ENCODE assay signal across 8 cellular contexts in genomic region chr17:42287305-42288077, GRCh38. TPM values are rescaled to one million over a fixed set of nuclear protein-coding genes. Genes with fewer than 3 reads are reported as not detected.
DNase-seq lines count a peak whose midpoint lies in the region; ATAC-seq and TF ChIP-seq lines count a peak whose summit lies in the region.

No MANE protein-coding gene starts in this region.

- intact Hi-C loops in testis (cut with DNase I; ENCODE audit: low total_unique reads) = no loop called here

- peak overlapping the region; percentile 65 for H3K4me3 ChIP-seq in CD8-positive, alpha-beta memory T cell (ENCODE audit: low read length)
- H3K4me3 ChIP-seq in muscle layer of colon (ENCODE audit: low read depth in 1 of 2, low read length in 2 of 2) (peak overlapping the region; percentile 76 to 86), testis (peak overlapping the region; percentile 65 to 69)

- peaks cover 30% of the 10 kb centered on the region for H3K4me1 ChIP-seq in CD8-positive, alpha-beta memory T cell (ENCODE audit: insufficient read depth, low read length)
- H3K4me1 ChIP-seq in muscle layer of colon (ENCODE audit: insufficient read depth, low read length) = peaks cover 29% of the 10 kb centered on the region
- peaks cover 16% of the 10 kb centered on the region for H3K4me1 ChIP-seq in testis

- no peak for TF ChIP-seq POLR2A in testis (IDR thresholded peaks at IDR 0.05)

- peak in 4 of 5 donors; percentile 18 to 68 (median 46) for DNase-seq in CD8-positive, alpha-beta memory T cell
- peak; percentile 55 to 65 for DNase-seq in activated CD4-positive, alpha-beta T cell treated with anti-CD3 and anti-CD28 coated beads, Interleukin-2, amount 50 U/mL, for 4 hours
- DNase-seq in epidermal melanocyte (ENCODE audit: insufficient read length, low spot score) (peak; percentile 86), testis (peak; percentile 57), NCI-H146 treated with DMSO at 0.1 percent for 48 hours (lab: John Stamatoyannopoulos, UW; ENCODE audit: unreplicated experiment) (no peak), NCI-H345 (lab: John Stamatoyannopoulos, UW) (no peak)

- CTCF ChIA-PET in CD8-positive, alpha-beta memory T cell (lab: Charles Lee) = interaction anchor here (0.6 to 3.1 kb wide), 7 partner anchors 10 to 102 kb away, joined by 3 to 19 read pairs (median 3); no protein-coding TSS in a partner anchor

- POLR2A ChIA-PET in CD8-positive, alpha-beta memory T cell (lab: Charles Lee) = interaction anchor here (0.5 to 5.6 kb wide), 9 partner anchors 9 to 537 kb away, joined by 3 to 55 read pairs (median 7); partner anchors contain the start of genes BECN1, STAT3 and STAT5B

- no peaks in the 10 kb centered on the region for H3K27me3 Mint-ChIP-seq in CD8-positive, alpha-beta memory T cell

- no peaks in the 10 kb centered on the region for H3K9me3 Mint-ChIP-seq in CD8-positive, alpha-beta memory T cell

- H3K27ac ChIP-seq in CD8-positive, alpha-beta memory T cell (ENCODE audit: low read depth, low read length) = peak overlapping the region; percentile 88
- H3K27ac ChIP-seq in muscle layer of colon (ENCODE audit: low read depth, low read length) (peak overlapping the region; percentile 55), testis (peak overlapping the region; percentile 85 to 91)

- peaks cover 0 to 34% (median 2%) of the 10 kb centered on the region in 3 donors for H3K36me3 Mint-ChIP-seq in CD8-positive, alpha-beta memory T cell

- 11 to 19% methylated on average over 16 to 20 of the region's 20 CpGs for WGBS in testis, 2 donors

- H3K9me3 ChIP-seq in CD8-positive, alpha-beta memory T cell (ENCODE audit: low read length) = no peaks in the 10 kb centered on the region
- H3K9me3 ChIP-seq in muscle layer of colon (ENCODE audit: low read length) (no peaks in the 10 kb centered on the region), testis (no peaks in the 10 kb centered on the region)

- H3K36me3 ChIP-seq in CD8-positive, alpha-beta memory T cell (ENCODE audit: insufficient read depth, low read length) = no peaks in the 10 kb centered on the region
- H3K36me3 ChIP-seq in muscle layer of colon (ENCODE audit: insufficient read depth, low read length) (no peaks in the 10 kb centered on the region), testis (ENCODE audit: low read depth, missing control alignments) (no peaks in the 10 kb centered on the region)

- H3K27me3 ChIP-seq in CD8-positive, alpha-beta memory T cell (ENCODE audit: insufficient read depth, low read length, poor library complexity, severe bottlenecking) = no peaks in the 10 kb centered on the region
- H3K27me3 ChIP-seq in muscle layer of colon (ENCODE audit: control insufficient read depth in 1 of 2, insufficient read depth in 2 of 2, low read length in 2 of 2) (no peaks in the 10 kb centered on the region), testis (no peaks in the 10 kb centered on the region)

- no peak for TF ChIP-seq CTCF in testis (IDR thresholded peaks at IDR 0.05)

- peaks cover 42 to 69% (median 52%) of the 10 kb centered on the region in 3 donors for H3K4me1 Mint-ChIP-seq in CD8-positive, alpha-beta memory T cell

- H3K4me3 Mint-ChIP-seq in CD8-positive, alpha-beta memory T cell = peak overlapping the region; percentile 93 to 97 (median 96)

- H3K9ac ChIP-seq in muscle layer of colon (ENCODE audit: low read length) = peak overlapping the region; percentile 91

- ATAC-seq in HG03095 (IDR thresholded peaks at IDR 0.05; ENCODE audit: unreplicated experiment) = peak; percentile 5

- H3K27ac Mint-ChIP-seq in CD8-positive, alpha-beta memory T cell = peak overlapping the region; percentile 95 to 99 (median 99)

RNA-seq across cellular contexts. Expression of gene STAT5A, which starts 0.8 kb away (rescaled TPM):
- total RNA-seq in CD8-positive, alpha-beta memory T cell = 100 to 1,000 TPM; 259 to 263 TPM
- polyA plus RNA-seq in CD8-positive, alpha-beta memory T cell = 90.3 TPM
- total RNA-seq in testis = 10 to 100 TPM; 27.8 to 37.0 TPM
- polyA plus RNA-seq in testis (ENCODE audit: insufficient read depth, low read depth, low replicate concordance) = 13.7 TPM

RNA-seq across cellular contexts. Expression of gene STAT5B, which starts 11.3 kb away (rescaled TPM):
- 100 to 1,000 TPM; 124 to 132 TPM for total RNA-seq in CD8-positive, alpha-beta memory T cell
- 108 TPM for polyA plus RNA-seq in CD8-positive, alpha-beta memory T cell
- total RNA-seq in testis = 10 to 100 TPM; 65.9 to 81.5 TPM
- 66.0 TPM for polyA plus RNA-seq in testis (ENCODE audit: insufficient read depth, low read depth, low replicate concordance)

Comparison
In these comparisons a context has a peak if more than half of its experiments do, and no peak if none do; other contexts are left out.
1. DNase-seq: peak in CD8-positive, alpha-beta memory T cell (4 of 5), activated CD4-positive, alpha-beta T cell treated with anti-CD3 and anti-CD28 coated beads, Interleukin-2, amount 50 U/mL, for 4 hours (2 of 2), epidermal melanocyte (single experiment) and testis (single experiment); none in NCI-H146 treated with DMSO at 0.1 percent for 48 hours (single experiment) and NCI-H345 (single experiment).
2. RNA of gene STAT5A, which starts 0.8 kb away (total RNA-seq): 259 to 263 TPM in CD8-positive, alpha-beta memory T cell; 27.8 to 37.0 TPM in testis; every median in the first group is over 4 times any median in the second.
3. Peak in every context shown above with its lines, with median percentiles within 50 percentile points of each other: H3K27ac ChIP-seq and H3K4me3 ChIP-seq.